ENCODE assay signal across 16 cellular contexts in the genomic region with DNA sequence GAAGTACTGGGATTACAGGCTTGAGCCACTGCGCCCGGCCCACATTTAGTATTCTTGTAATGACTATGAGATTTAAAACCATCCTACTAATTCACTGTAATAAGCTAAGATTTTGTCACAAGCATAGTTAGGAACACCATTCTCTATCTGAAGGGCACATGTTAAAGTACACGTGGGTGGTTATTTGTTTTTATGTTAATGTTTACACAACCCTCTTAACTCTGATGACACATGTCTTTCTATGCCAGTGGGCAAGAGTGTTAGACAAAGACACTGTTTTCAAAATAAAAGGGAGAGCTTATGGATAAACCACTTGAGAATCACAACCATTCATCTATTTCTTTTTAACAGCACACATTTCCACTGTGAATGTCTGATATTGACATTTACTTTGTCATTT.
DNase-seq lines count a peak whose midpoint lies in the region; ATAC-seq lines count a peak whose summit lies in the region.
"Had no signal": no experiment of that assay in that cellular context is flagged by ENCODE, and none has a peak within 500 bp of the region (broad histone marks: within the 10 kb centered on the region; RNA-seq: fewer than 3 reads in every experiment).

No MANE protein-coding gene starts in this region.

- no peak overlapping the region for H3K4me3 Mint-ChIP-seq in activated T-helper 17 cell treated with anti-CD3 and anti-CD28 coated beads, Interleukin-2, amount 50 U/mL, for 72 hours
- H3K4me3 Mint-ChIP-seq: activated CD4-positive, alpha-beta T cell treated with anti-CD3 and anti-CD28 coated beads, Interleukin-2, amount 10 ng/mL, durations not matched to agents 7 days and 5 days; activated naive CD8-positive, alpha-beta T cell; activated T-helper 1 cell treated with anti-CD3 and anti-CD28 coated beads, Interleukin-12 subunit alpha, Interleukin-12 subunit beta, Interleukin-2, Interleukin-4 antibody, amounts not matched to agents 30 ng/mL and 10 ng/mL and 1 ng/mL, durations not matched to agents 14 hours and 24 hours and 36 hours had no signal

- H3K36me3 Mint-ChIP-seq in activated T-helper 17 cell treated with anti-CD3 and anti-CD28 coated beads, Interleukin-2, amount 50 U/mL, for 72 hours (ENCODE audit: low read depth): no peaks in the 10 kb centered on the region
- H3K36me3 Mint-ChIP-seq: activated naive CD8-positive, alpha-beta T cell had no signal

- peak; percentile 83 for DNase-seq in DMS153 (lab: John Stamatoyannopoulos, UW)
- peak in 2 of 3 experiments; percentile 50 to 92 for DNase-seq in NCI-H1417 (lab: John Stamatoyannopoulos, UW)
- DNase-seq in NCI-H748 (lab: John Stamatoyannopoulos, UW; ENCODE audit: unreplicated experiment): peak; percentile 58
- DNase-seq in kidney tubule cell (ENCODE audit: low spot score): peak; percentile 56
- no peak for DNase-seq in NCI-H2227 treated with DMSO at 0.1 percent for 48 hours (lab: John Stamatoyannopoulos, UW)
- DNase-seq in sciatic nerve (ENCODE audit: low spot score): no peak
- DNase-seq: activated CD4-positive, alpha-beta T cell treated with anti-CD3 and anti-CD28 coated beads, Interleukin-2, amount 10 ng/mL, durations not matched to agents 7 days and 5 days; foreskin melanocyte; lower lobe of right lung; NCI-H2171 treated with DMSO at 0.1 percent for 48 hours; SK-N-SH; substantia nigra had no signal

- no peak overlapping the region for H3K27ac Mint-ChIP-seq in activated T-helper 17 cell treated with anti-CD3 and anti-CD28 coated beads, Interleukin-2, amount 50 U/mL, for 72 hours
- H3K27ac Mint-ChIP-seq: activated CD4-positive, alpha-beta T cell treated with anti-CD3 and anti-CD28 coated beads, Interleukin-2, amount 10 ng/mL, durations not matched to agents 7 days and 5 days; activated naive CD8-positive, alpha-beta T cell; activated T-helper 1 cell treated with anti-CD3 and anti-CD28 coated beads, Interleukin-12 subunit alpha, Interleukin-12 subunit beta, Interleukin-2, Interleukin-4 antibody, amounts not matched to agents 30 ng/mL and 10 ng/mL and 1 ng/mL, durations not matched to agents 14 hours and 24 hours and 36 hours had no signal

- intact Hi-C loops in sciatic nerve (cut with DNase I): no loop called here

- no peaks in the 10 kb centered on the region for H3K27me3 Mint-ChIP-seq in activated T-helper 17 cell treated with anti-CD3 and anti-CD28 coated beads, Interleukin-2, amount 50 U/mL, for 72 hours
- H3K27me3 Mint-ChIP-seq: activated CD4-positive, alpha-beta T cell treated with anti-CD3 and anti-CD28 coated beads, Interleukin-2, amount 10 ng/mL, durations not matched to agents 7 days and 5 days; activated naive CD8-positive, alpha-beta T cell had no signal

- peaks cover 3% of the 10 kb centered on the region for H3K9me3 Mint-ChIP-seq in activated T-helper 17 cell treated with anti-CD3 and anti-CD28 coated beads, Interleukin-2, amount 50 U/mL, for 72 hours
- H3K9me3 Mint-ChIP-seq: activated CD4-positive, alpha-beta T cell treated with anti-CD3 and anti-CD28 coated beads, Interleukin-2, amount 10 ng/mL, durations not matched to agents 7 days and 5 days; activated T-helper 1 cell treated with anti-CD3 and anti-CD28 coated beads, Interleukin-12 subunit alpha, Interleukin-12 subunit beta, Interleukin-2, Interleukin-4 antibody, amounts not matched to agents 30 ng/mL and 10 ng/mL and 1 ng/mL, durations not matched to agents 14 hours and 24 hours and 36 hours had no signal

- ATAC-seq in HG02623 (IDR thresholded peaks at IDR 0.05; ENCODE audit: unreplicated experiment) (no peak), sciatic nerve (no peak)
- no peak for ATAC-seq in activated T-helper 17 cell treated with anti-CD3 and anti-CD28 coated beads, Interleukin-2, amount 50 U/mL, for 72 hours (replicated peaks)

- H3K4me1 Mint-ChIP-seq in activated T-helper 17 cell treated with anti-CD3 and anti-CD28 coated beads, Interleukin-2, amount 50 U/mL, for 72 hours: no peaks in the 10 kb centered on the region
- H3K4me1 Mint-ChIP-seq: activated CD4-positive, alpha-beta T cell treated with anti-CD3 and anti-CD28 coated beads, Interleukin-2, amount 10 ng/mL, durations not matched to agents 7 days and 5 days had no signal

Comparison
In these comparisons a context has a peak if more than half of its experiments do, and no peak if none do; other contexts are left out.
1. DNase-seq: peak in DMS153 (single experiment), NCI-H1417 (2 of 3), NCI-H748 (single experiment) and kidney tubule cell (single experiment); none in NCI-H2227 treated with DMSO at 0.1 percent for 48 hours (single experiment) and sciatic nerve (single experiment).